In genomic region chr3:128501431-128501830, GRCh38 we compare ENCODE assay signal across 37 cellular contexts. TPM values are rescaled to one million over a fixed set of nuclear protein-coding genes. Genes with fewer than 3 reads are reported as not detected.
"Had no signal": no experiment of that assay in that cellular context is flagged by ENCODE, and none has a peak within 500 bp of the region (broad histone marks: within the 10 kb centered on the region; RNA-seq: fewer than 3 reads in every experiment).

No MANE protein-coding gene starts in this region.

- H3K4me1 ChIP-seq: foreskin keratinocyte had no signal

- H3K27me3 ChIP-seq: body of pancreas had no signal

- H3K27ac ChIP-seq: body of pancreas, dorsolateral prefrontal cortex, esophagus muscularis mucosa, foreskin keratinocyte, gastrocnemius medialis, heart left ventricle, WERI-Rb-1 had no signal

- H3K9me3 Mint-ChIP-seq: activated B cell treated with CpG ODN at 0.5 μM for 24 hours; activated CD8-positive, alpha-beta T cell treated with anti-CD3 and anti-CD28 coated beads for 36 hours; activated naive CD8-positive, alpha-beta T cell treated with anti-CD3 and anti-CD28 coated beads, Interleukin-2, amount 10 ng/mL, durations not matched to agents 7 days and 5 days; activated T-cell treated with anti-CD3 and anti-CD28 coated beads, Interleukin-2, amount 50 U/mL, for 4 hours; activated T-helper 17 cell treated with anti-CD3 and anti-CD28 coated beads, Interleukin-2, amount 50 U/mL, for 72 hours; effector memory CD8-positive, alpha-beta T cell; T-helper 2 cell treated with Interferon-gamma antibody and Interleukin-4, amounts not matched to agents 5 μg/mL and 100 μg/mL, for 36 hours had no signal

- H3K27ac Mint-ChIP-seq: activated B cell treated with CpG ODN at 0.5 μM for 24 hours; activated CD8-positive, alpha-beta T cell treated with anti-CD3 and anti-CD28 coated beads for 36 hours; activated naive CD8-positive, alpha-beta T cell treated with anti-CD3 and anti-CD28 coated beads, Interleukin-2, amount 10 ng/mL, durations not matched to agents 7 days and 5 days; activated T-helper 17 cell treated with anti-CD3 and anti-CD28 coated beads, Interleukin-2, amount 50 U/mL, for 72 hours; dendritic cell treated with granulocyte-macrophage colony-stimulating factor and Interleukin-4, amounts not matched to agents 40 ng/mL and 50 ng/mL, for 4 days; effector memory CD8-positive, alpha-beta T cell; T-helper 17 cell; T-helper 2 cell treated with Interferon-gamma antibody and Interleukin-4, amounts not matched to agents 5 μg/mL and 100 μg/mL, for 36 hours had no signal

- FAIRE-seq: astrocyte, colon had no signal

- H3K36me3 ChIP-seq: gastrocnemius medialis, heart left ventricle, WERI-Rb-1 had no signal

- H3K36me3 Mint-ChIP-seq: activated naive CD8-positive, alpha-beta T cell treated with anti-CD3 and anti-CD28 coated beads, Interleukin-2, amount 10 ng/mL, durations not matched to agents 7 days and 5 days had no signal

- ATAC-seq: activated CD4-positive, CD25-positive, alpha-beta regulatory T cell treated with anti-CD3 and anti-CD28 coated beads, Interleukin-2, amount 50 U/mL, for 24 hours; activated CD8-positive, alpha-beta T cell treated with anti-CD3 and anti-CD28 coated beads for 36 hours; activated T-cell treated with anti-CD3 and anti-CD28 coated beads, Interleukin-2, amount 50 U/mL, for 4 hours; activated T-helper 17 cell treated with anti-CD3 and anti-CD28 coated beads, Interleukin-2, amount 50 U/mL, for 72 hours; body of pancreas; effector memory CD8-positive, alpha-beta T cell; foreskin keratinocyte; gastrocnemius medialis; heart left ventricle; T-helper 17 cell had no signal

- H3K9me3 ChIP-seq: body of pancreas, esophagus muscularis mucosa, gastrocnemius medialis had no signal

- H3K4me3 ChIP-seq: body of pancreas, dorsolateral prefrontal cortex, esophagus muscularis mucosa, gastrocnemius medialis, heart left ventricle had no signal

- DNase-seq: activated B cell treated with CpG ODN at 0.5 μM for 24 hours; activated CD4-positive, alpha-beta T cell treated with anti-CD3 and anti-CD28 coated beads for 48 hours; activated CD4-positive, alpha-beta T cell treated with anti-CD3 and anti-CD28 coated beads, Interleukin-2, amount 50 U/mL, for 1 hour; activated CD4-positive, alpha-beta T cell treated with anti-CD3 and anti-CD28 coated beads, Interleukin-2, amount 50 U/mL, for 48 hours; activated CD8-positive, alpha-beta memory T cell treated with anti-CD3 and anti-CD28 coated beads for 24 hours; activated CD8-positive, alpha-beta T cell treated with anti-CD3 and anti-CD28 coated beads for 36 hours; activated effector memory CD4-positive, alpha-beta T cell treated with Interleukin-2 at 50 U/mL for 16 hours; activated gamma-delta T cell treated with Interleukin-2 at 50 U/mL for 16 hours; activated naive CD4-positive, alpha-beta T cell treated with anti-CD3 and anti-CD28 coated beads, Interleukin-2, amount 50 U/mL, for 16 hours; activated naive CD4-positive, alpha-beta T cell treated with Interleukin-2 at 50 U/mL for 16 hours; activated naive CD8-positive, alpha-beta T cell treated with anti-CD3 and anti-CD28 coated beads, Interleukin-2, amount 10 ng/mL, durations not matched to agents 7 days and 5 days; activated T-cell treated with anti-CD3 and anti-CD28 coated beads, Interleukin-2, amount 50 U/mL, for 4 hours; amniotic stem cell; anterior cingulate cortex; body of pancreas; caudate nucleus; effector CD4-positive, alpha-beta T cell; effector memory CD8-positive, alpha-beta T cell; erythroblast; foreskin keratinocyte; gastrocnemius medialis; glutamatergic neuron; heart left ventricle; T-helper 1 cell; T-helper 17 cell; T1000; WERI-Rb-1 had no signal

RNA-seq across cellular contexts. Expression of gene GATA2, which starts 8.4 kb away (rescaled TPM):
- total RNA-seq: activated B cell treated with CpG ODN at 0.5 μM for 24 hours; activated CD8-positive, alpha-beta T cell treated with anti-CD3 and anti-CD28 coated beads for 36 hours; activated naive CD8-positive, alpha-beta T cell treated with anti-CD3 and anti-CD28 coated beads, Interleukin-2, amount 10 ng/mL, durations not matched to agents 7 days and 5 days; foreskin keratinocyte had no signal
- polyA plus RNA-seq: foreskin keratinocyte had no signal

RNA-seq across cellular contexts. Expression of gene DNAJB8, which starts 34.7 kb away (rescaled TPM):
- total RNA-seq: activated B cell treated with CpG ODN at 0.5 μM for 24 hours; activated CD8-positive, alpha-beta T cell treated with anti-CD3 and anti-CD28 coated beads for 36 hours; activated naive CD8-positive, alpha-beta T cell treated with anti-CD3 and anti-CD28 coated beads, Interleukin-2, amount 10 ng/mL, durations not matched to agents 7 days and 5 days; activated T-cell treated with anti-CD3 and anti-CD28 coated beads, Interleukin-2, amount 50 U/mL, for 4 hours; activated T-helper 17 cell treated with anti-CD3 and anti-CD28 coated beads, Interleukin-2, amount 50 U/mL, for 72 hours; astrocyte; body of pancreas; chondrocyte; dorsolateral prefrontal cortex; esophagus muscularis mucosa; foreskin keratinocyte; gastrocnemius medialis; heart left ventricle; T-helper 17 cell had no signal
- polyA plus RNA-seq: adipose tissue, foreskin keratinocyte, heart left ventricle had no signal
